In genomic region chr9:93091453-93092081, GRCh38 we compare ENCODE assay signal across 8 cellular contexts. TPM values are rescaled to one million over a fixed set of nuclear protein-coding genes. Genes with fewer than 3 reads are reported as not detected.
DNase-seq lines count a peak whose midpoint lies in the region; ATAC-seq and TF ChIP-seq lines count a peak whose summit lies in the region.

No MANE protein-coding gene starts in this region.

- peaks cover 36% of the 10 kb centered on the region for H3K36me3 Mint-ChIP-seq in activated CD8-positive, alpha-beta T cell treated with anti-CD3 and anti-CD28 coated beads for 36 hours (ENCODE audit: low read depth)

- H3K4me1 Mint-ChIP-seq in activated CD8-positive, alpha-beta T cell treated with anti-CD3 and anti-CD28 coated beads for 36 hours (ENCODE audit: low read depth), result peaks cover 59% of the 10 kb centered on the region

- TF ChIP-seq CTCF in activated CD8-positive, alpha-beta T cell treated with anti-CD3 and anti-CD28 coated beads for 36 hours (IDR thresholded peaks at IDR 0.05), result no peak
- TF ChIP-seq CTCF in fibroblast of pulmonary artery (IDR thresholded peaks at IDR 0.05; ENCODE audit: low read length, missing control alignments), result no peak

- peak; percentile 21 for DNase-seq in NOMO-1 treated with DMSO at 0.1 percent for 48 hours (lab: John Stamatoyannopoulos, UW; ENCODE audit: unreplicated experiment)
- no peak for DNase-seq in NOMO-1 treated with dmso at 0.1 percent for 144 hours (lab: John Stamatoyannopoulos, UW; ENCODE audit: unreplicated experiment)
- DNase-seq in activated CD8-positive, alpha-beta T cell treated with anti-CD3 and anti-CD28 coated beads for 36 hours, result peak; percentile 89
- peak; percentile 87 for DNase-seq in fibroblast of pulmonary artery (ENCODE audit: low read depth)
- DNase-seq in stimulated activated CD4-positive, alpha-beta T cell treated with anti-CD3 and anti-CD28 coated beads, Interleukin-4, amount 100 ng/mL, for 1 hour, result peak; percentile 63
- no peak for DNase-seq in central memory CD4-positive, alpha-beta T cell
- DNase-seq in NCI-H2227 treated with DMSO at 0.1 percent for 48 hours (lab: John Stamatoyannopoulos, UW), result no peak
- DNase-seq in DMS114 treated with DMSO at 0.1 percent for 48 hours (lab: John Stamatoyannopoulos, UW; ENCODE audit: unreplicated experiment), result no peak

- CTCF ChIA-PET in activated CD8-positive, alpha-beta T cell treated with anti-CD3 and anti-CD28 coated beads for 36 hours (lab: Charles Lee), result interaction anchor here (1.0 to 1.3 kb wide), 5 partner anchors 17 to 135 kb away, joined by 3 to 4 read pairs (median 3); no protein-coding TSS in a partner anchor

- H3K4me3 Mint-ChIP-seq in activated CD8-positive, alpha-beta T cell treated with anti-CD3 and anti-CD28 coated beads for 36 hours, result no peak overlapping the region

- peaks cover 19% of the 10 kb centered on the region for H3K9me3 Mint-ChIP-seq in activated CD8-positive, alpha-beta T cell treated with anti-CD3 and anti-CD28 coated beads for 36 hours

- H3K27ac Mint-ChIP-seq in activated CD8-positive, alpha-beta T cell treated with anti-CD3 and anti-CD28 coated beads for 36 hours, result peak overlapping the region; percentile 88

- peak; percentile 10 for ATAC-seq in activated CD8-positive, alpha-beta T cell treated with anti-CD3 and anti-CD28 coated beads for 36 hours

- no peaks in the 10 kb centered on the region for H3K27me3 Mint-ChIP-seq in activated CD8-positive, alpha-beta T cell treated with anti-CD3 and anti-CD28 coated beads for 36 hours

- POLR2A ChIA-PET in activated CD8-positive, alpha-beta T cell treated with anti-CD3 and anti-CD28 coated beads for 36 hours (lab: Charles Lee), result interaction anchor here (0.7 to 3.0 kb wide), 7 partner anchors 8 to 62 kb away, joined by 3 to 12 read pairs (median 5); no protein-coding TSS in a partner anchor

- intact Hi-C loops in activated CD8-positive, alpha-beta T cell treated with anti-CD3 and anti-CD28 coated beads for 36 hours (cut with micrococcal nuclease), result loop anchor here (10.0 kb wide), 1 partner anchor 127 kb away; no protein-coding TSS in a partner anchor

- H3K4me3 ChIP-seq in fibroblast of pulmonary artery (replicated peaks; ENCODE audit: low read depth, low read length), result no peak overlapping the region

RNA-seq across cellular contexts. Expression of gene CARD19, which starts 4.5 kb away (rescaled TPM):
- total RNA-seq in activated CD8-positive, alpha-beta T cell treated with anti-CD3 and anti-CD28 coated beads for 36 hours, result 10 to 100 TPM; 42.9 to 43.4 TPM

RNA-seq across cellular contexts. Expression of gene SUSD3, which starts 33.1 kb away (rescaled TPM):
- 10 to 100 TPM; 34.6 to 36.7 TPM for total RNA-seq in activated CD8-positive, alpha-beta T cell treated with anti-CD3 and anti-CD28 coated beads for 36 hours

RNA-seq across cellular contexts. Expression of gene NINJ1, which starts 42.5 kb away (rescaled TPM):
- total RNA-seq in activated CD8-positive, alpha-beta T cell treated with anti-CD3 and anti-CD28 coated beads for 36 hours, result 100 to 1,000 TPM; 118 to 120 TPM

Comparison
In these comparisons a context has a peak if more than half of its experiments do, and no peak if none do; other contexts are left out.
1. DNase-seq: peak in NOMO-1 treated with DMSO at 0.1 percent for 48 hours (single experiment), activated CD8-positive, alpha-beta T cell treated with anti-CD3 and anti-CD28 coated beads for 36 hours (single experiment), fibroblast of pulmonary artery (single experiment) and stimulated activated CD4-positive, alpha-beta T cell treated with anti-CD3 and anti-CD28 coated beads, Interleukin-4, amount 100 ng/mL, for 1 hour (single experiment); none in NOMO-1 treated with dmso at 0.1 percent for 144 hours (single experiment), central memory CD4-positive, alpha-beta T cell (single experiment), NCI-H2227 treated with DMSO at 0.1 percent for 48 hours (single experiment) and DMS114 treated with DMSO at 0.1 percent for 48 hours (single experiment).